Comparison of ENCODE assay signal across 9 cellular contexts in genomic region chr9:70043689-70044449, GRCh38. TPM values are rescaled to one million over a fixed set of nuclear protein-coding genes. Genes with fewer than 3 reads are reported as not detected.
DNase-seq lines count a peak whose midpoint lies in the region; ATAC-seq, FAIRE-seq and TF ChIP-seq lines count a peak whose summit lies in the region.
"Had no signal": no experiment of that assay in that cellular context is flagged by ENCODE, and none has a peak within 500 bp of the region (broad histone marks: within the 10 kb centered on the region; RNA-seq: fewer than 3 reads in every experiment).

A gene with protein sequence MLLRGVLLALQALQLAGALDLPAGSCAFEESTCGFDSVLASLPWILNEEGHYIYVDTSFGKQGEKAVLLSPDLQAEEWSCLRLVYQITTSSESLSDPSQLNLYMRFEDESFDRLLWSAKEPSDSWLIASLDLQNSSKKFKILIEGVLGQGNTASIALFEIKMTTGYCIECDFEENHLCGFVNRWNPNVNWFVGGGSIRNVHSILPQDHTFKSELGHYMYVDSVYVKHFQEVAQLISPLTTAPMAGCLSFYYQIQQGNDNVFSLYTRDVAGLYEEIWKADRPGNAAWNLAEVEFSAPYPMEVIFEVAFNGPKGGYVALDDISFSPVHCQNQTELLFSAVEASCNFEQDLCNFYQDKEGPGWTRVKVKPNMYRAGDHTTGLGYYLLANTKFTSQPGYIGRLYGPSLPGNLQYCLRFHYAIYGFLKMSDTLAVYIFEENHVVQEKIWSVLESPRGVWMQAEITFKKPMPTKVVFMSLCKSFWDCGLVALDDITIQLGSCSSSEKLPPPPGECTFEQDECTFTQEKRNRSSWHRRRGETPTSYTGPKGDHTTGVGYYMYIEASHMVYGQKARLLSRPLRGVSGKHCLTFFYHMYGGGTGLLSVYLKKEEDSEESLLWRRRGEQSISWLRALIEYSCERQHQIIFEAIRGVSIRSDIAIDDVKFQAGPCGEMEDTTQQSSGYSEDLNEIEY (plus strand): TSS chr9:70043848. CDS start chr9:70044198, 350 bp downstream.

- peaks cover 0 to 3% (median 0%) of the 10 kb centered on the region in 9 donors for H3K36me3 ChIP-seq in heart left ventricle
- no peaks in the 10 kb centered on the region for H3K36me3 ChIP-seq in pancreas

- H3K4me3 Mint-ChIP-seq in activated CD8-positive, alpha-beta T cell treated with anti-CD3 and anti-CD28 coated beads for 36 hours, result peak within 1 kb of the TSS; percentile 9

- POLR2A ChIA-PET in activated CD8-positive, alpha-beta T cell treated with anti-CD3 and anti-CD28 coated beads for 36 hours (lab: Charles Lee), result no interaction called here

- H3K9me3 ChIP-seq in heart left ventricle (no peaks in the 10 kb centered on the region), pancreas (no peaks in the 10 kb centered on the region)

- H3K27ac ChIP-seq in heart left ventricle (peak within 1 kb of the TSS in 11 of 12 donors; percentile 59 to 92 (median 77)), pancreas (no peak within 1 kb of the TSS)

- no peak for TF ChIP-seq CTCF in activated CD8-positive, alpha-beta T cell treated with anti-CD3 and anti-CD28 coated beads for 36 hours (IDR thresholded peaks at IDR 0.05)
- TF ChIP-seq CTCF in heart left ventricle (IDR thresholded peaks at IDR 0.05) (no peak), pancreas (IDR thresholded peaks at IDR 0.05) (no peak), GM13977 (IDR thresholded peaks at IDR 0.05; ENCODE audit: extremely low read depth, insufficient read depth, missing control alignments) (no peak)

- H3K27me3 ChIP-seq in heart left ventricle, result peaks cover 0 to 8% (median 0%) of the 10 kb centered on the region in 9 donors
- H3K27me3 ChIP-seq in pancreas, result no peaks in the 10 kb centered on the region

- no peaks in the 10 kb centered on the region for H3K36me3 Mint-ChIP-seq in activated CD8-positive, alpha-beta T cell treated with anti-CD3 and anti-CD28 coated beads for 36 hours (ENCODE audit: low read depth)

- H3K4me3 ChIP-seq in heart left ventricle, result peak within 1 kb of the TSS; percentile 38 to 78 (median 56)
- H3K4me3 ChIP-seq in pancreas, result peak within 1 kb of the TSS; percentile 13 to 55 (median 38)

- WGBS in heart left ventricle, 4 donors, result 2 to 3% (median 2%) methylated on average over 29 to 52 of the region's 52 CpGs
- WGBS in pancreas, 2 donors, result 7 to 8% methylated on average over 47 to 52 of the region's 52 CpGs

- H3K9me3 Mint-ChIP-seq in activated CD8-positive, alpha-beta T cell treated with anti-CD3 and anti-CD28 coated beads for 36 hours, result no peaks in the 10 kb centered on the region

- intact Hi-C loops in activated CD8-positive, alpha-beta T cell treated with anti-CD3 and anti-CD28 coated beads for 36 hours (cut with micrococcal nuclease), result no loop called here
- intact Hi-C loops in heart left ventricle (cut with DNase I) (loop anchor here in 2 of 10 donors (5.0 to 10.0 kb wide), 2 partner anchors 68 to 71 kb away; no protein-coding TSS in a partner anchor), pancreas (cut with DNase I) (no loop called here)

- H3K4me1 ChIP-seq in heart left ventricle (peaks cover 0 to 48% (median 27%) of the 10 kb centered on the region in 12 donors), pancreas (peaks cover 0 to under 1% (median 0%) of the 10 kb centered on the region in 3 donors)

- in situ Hi-C loops in GM13977 (cut with MboI; ENCODE audit: low pct_unique_long_range_greater_than_20kb, low sequenced_read_pairs, unreplicated experiment), result no loop called here

- H3K27ac Mint-ChIP-seq in activated CD8-positive, alpha-beta T cell treated with anti-CD3 and anti-CD28 coated beads for 36 hours, result no peak within 1 kb of the TSS

- H3K4me1 Mint-ChIP-seq in activated CD8-positive, alpha-beta T cell treated with anti-CD3 and anti-CD28 coated beads for 36 hours (ENCODE audit: low read depth), result peaks cover 3% of the 10 kb centered on the region

- FAIRE-seq in pancreas (lab: Jason Lieb, UNC), result no peak
- FAIRE-seq: frontal cortex had no signal

- DNase-seq in ELF-1 (ENCODE audit: low read depth, low spot score) (peak; percentile 81), heart left ventricle (peak; percentile 51 to 84 (median 61)), pancreas (peak; percentile 20 to 82 (median 44)), pons (ENCODE audit: low spot score) (no peak), HPDE6-E6E7 (ENCODE audit: extremely low spot score) (no peak), GM13977 (ENCODE audit: low spot score) (no peak), NCI-H187 treated with DMSO at 0.1 percent for 48 hours (lab: John Stamatoyannopoulos, UW) (no peak)
- no peak for DNase-seq in activated CD8-positive, alpha-beta T cell treated with anti-CD3 and anti-CD28 coated beads for 36 hours

- CTCF ChIA-PET in activated CD8-positive, alpha-beta T cell treated with anti-CD3 and anti-CD28 coated beads for 36 hours (lab: Charles Lee), result interaction anchor here (1.7 to 2.7 kb wide), 2 partner anchors 16 to 67 kb away, joined by 4 to 7 read pairs; no protein-coding TSS in a partner anchor

- no peak for ATAC-seq in activated CD8-positive, alpha-beta T cell treated with anti-CD3 and anti-CD28 coated beads for 36 hours
- ATAC-seq in heart left ventricle (peak; percentile 48 to 85 (median 82)), pancreas (peak; percentile 77 to 89 (median 86))

- peak in 1 of 2 donors; percentile 50 for TF ChIP-seq POLR2A in heart left ventricle (IDR thresholded peaks at IDR 0.05)

- peaks cover 47% of the 10 kb centered on the region for H3K27me3 Mint-ChIP-seq in activated CD8-positive, alpha-beta T cell treated with anti-CD3 and anti-CD28 coated beads for 36 hours

RNA-seq across cellular contexts. Expression of the gene that starts here (rescaled TPM):
- total RNA-seq in activated CD8-positive, alpha-beta T cell treated with anti-CD3 and anti-CD28 coated beads for 36 hours, result not detected
- 10 to 100 TPM in 3 of 9 donors, 1 to 10 TPM in 6; 2.5 to 23.9 (median 5.2) TPM for total RNA-seq in heart left ventricle
- polyA plus RNA-seq in heart left ventricle, result 1 to 10 TPM; 3.9 to 5.1 TPM
- 1 to 10 TPM; 1.1 to 4.7 (median 1.3) TPM for total RNA-seq in pancreas
- 1 to 10 TPM in 1 of 2 donors, under 1 TPM in 1; 0.95 to 1.9 TPM for polyA plus RNA-seq in pancreas

Comparison
In these comparisons a context has a peak if more than half of its experiments do, and no peak if none do; other contexts are left out.
1. DNase-seq: peak in ELF-1 (single experiment), heart left ventricle (5 of 5) and pancreas (6 of 6); none in activated CD8-positive, alpha-beta T cell treated with anti-CD3 and anti-CD28 coated beads for 36 hours (single experiment), pons (single experiment), HPDE6-E6E7 (single experiment), GM13977 (single experiment) and NCI-H187 treated with DMSO at 0.1 percent for 48 hours (single experiment).
2. H3K27ac ChIP-seq: peak in heart left ventricle (11 of 12); none in pancreas (0 of 4).